ENCODE assay signal across 32 cellular contexts in the genomic region with DNA sequence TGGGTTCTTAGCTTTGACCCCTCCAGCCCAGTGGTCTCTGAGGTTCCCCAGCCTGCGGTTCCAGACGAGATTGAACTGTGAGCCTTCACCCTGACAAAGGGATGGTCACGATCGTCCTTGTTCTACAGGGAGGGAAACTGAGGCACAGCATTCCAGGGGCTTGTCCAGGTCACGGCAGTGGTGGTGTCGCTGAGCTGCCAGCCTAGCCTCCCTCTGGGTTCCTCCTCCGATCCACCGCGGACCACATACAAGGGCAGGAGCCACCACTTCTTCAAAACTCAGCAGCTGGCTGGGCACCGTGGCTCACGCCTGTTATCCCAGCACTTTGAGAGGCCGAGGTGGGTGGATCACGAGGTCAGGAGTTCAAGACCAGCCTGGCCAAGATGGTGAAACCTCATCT. TPM values are rescaled to one million over a fixed set of nuclear protein-coding genes. Genes with fewer than 3 reads are reported as not detected.
A peak's percentile ranks its signal among the peaks of the same experiment; 100 is the strongest.
DNase-seq lines count a peak whose midpoint lies in the region; ATAC-seq, FAIRE-seq and TF ChIP-seq lines count a peak whose summit lies in the region.
"Had no signal": no experiment of that assay in that cellular context is flagged by ENCODE, and none has a peak within 500 bp of the region (broad histone marks: within the 10 kb centered on the region; RNA-seq: fewer than 3 reads in every experiment).

No MANE protein-coding gene starts in this region.

- H2AFZ ChIP-seq in GM23338 = no peak overlapping the region

- H4K20me1 ChIP-seq in GM23338 (replicated peaks; ENCODE audit: insufficient read depth) = no peaks in the 10 kb centered on the region

- H3K4me3 ChIP-seq in coronary artery = no peak overlapping the region
- H3K4me3 ChIP-seq in GM23338 = no peak overlapping the region
- H3K4me3 ChIP-seq: esophagus squamous epithelium, heart left ventricle, lung, mucosa of descending colon, thyroid gland had no signal

- H3K36me3 Mint-ChIP-seq in activated naive CD4-positive, alpha-beta T cell treated with anti-CD3 and anti-CD28 coated beads, Interleukin-2, amount 10 ng/mL, durations not matched to agents 7 days and 5 days = no peaks in the 10 kb centered on the region
- H3K36me3 Mint-ChIP-seq in GM23338 (ENCODE audit: low read depth) = peaks cover 30% of the 10 kb centered on the region; the same call in 2 of the 3 replicates

- no peak overlapping the region for H3K4me2 ChIP-seq in GM23338
- H3K4me2 ChIP-seq: KMS-11 had no signal

- TF ChIP-seq CTCF in coronary artery (IDR thresholded peaks at IDR 0.05) (no peak), omental fat pad (IDR thresholded peaks at IDR 0.05) (no peak), GM23338 (conservative IDR thresholded peaks at IDR 0.05; ENCODE audit: low read depth in 2 of 2) (no peak)

- H3K9me3 Mint-ChIP-seq in activated naive CD4-positive, alpha-beta T cell treated with anti-CD3 and anti-CD28 coated beads, Interleukin-2, amount 10 ng/mL, durations not matched to agents 7 days and 5 days = peaks cover 17% of the 10 kb centered on the region
- H3K9me3 Mint-ChIP-seq in GM23338 = peaks cover 39% of the 10 kb centered on the region
- H3K9me3 Mint-ChIP-seq: natural killer cell had no signal

- no peaks in the 10 kb centered on the region for H3K79me2 ChIP-seq in GM23338 (replicated peaks; ENCODE audit: insufficient read depth)

- H3K4me1 Mint-ChIP-seq in activated naive CD4-positive, alpha-beta T cell treated with anti-CD3 and anti-CD28 coated beads, Interleukin-2, amount 10 ng/mL, durations not matched to agents 7 days and 5 days = no peaks in the 10 kb centered on the region
- H3K4me1 Mint-ChIP-seq in GM23338 = peaks cover 34% of the 10 kb centered on the region
- H3K4me1 Mint-ChIP-seq: natural killer cell, T-helper 17 cell had no signal

- H3K4me3 Mint-ChIP-seq in activated naive CD4-positive, alpha-beta T cell treated with anti-CD3 and anti-CD28 coated beads, Interleukin-2, amount 10 ng/mL, durations not matched to agents 7 days and 5 days = no peak overlapping the region
- no peak overlapping the region for H3K4me3 Mint-ChIP-seq in GM23338
- H3K4me3 Mint-ChIP-seq: activated CD8-positive, alpha-beta T cell treated with anti-CD3 and anti-CD28 coated beads for 36 hours; natural killer cell; stimulated activated naive CD8-positive, alpha-beta T cell treated with anti-CD3 and anti-CD28 coated beads, Interleukin-15, Interleukin-2, amounts not matched to agents 100 ng/mL and 50 ng/mL, for 24 hours; T-helper 17 cell had no signal

- H3K27ac ChIP-seq in coronary artery (no peak overlapping the region), GM23338 (ENCODE audit: low read depth) (no peak overlapping the region)
- H3K27ac ChIP-seq: esophagus squamous epithelium, heart left ventricle, HL-60, KMS-11, thyroid gland had no signal

- FAIRE-seq in urothelium cell line (lab: Jason Lieb, UNC) = peak; percentile 35
- FAIRE-seq: endometrium, GM18507, GM19239, small intestine, TTC549 had no signal

- H3K9me2 ChIP-seq in GM23338 (ENCODE audit: insufficient read depth) = no peaks in the 10 kb centered on the region; the same call in 1 of the 2 replicates

- peak; percentile 8 for DNase-seq in activated naive CD4-positive, alpha-beta T cell treated with anti-CD3 and anti-CD28 coated beads, Interleukin-2, amount 10 ng/mL, durations not matched to agents 7 days and 5 days
- DNase-seq in activated naive CD4-positive, alpha-beta T cell treated with Interleukin-2 at 50 U/mL for 16 hours = no peak
- DNase-seq in coronary artery (ENCODE audit: low spot score) (peak; percentile 40), omental fat pad (ENCODE audit: low spot score) (peak; percentile 7), urothelium cell line (ENCODE audit: low spot score) (no peak), NCI-H2171 (lab: John Stamatoyannopoulos, UW) (no peak), NCI-H2227 treated with DMSO at 0.1 percent for 48 hours (lab: John Stamatoyannopoulos, UW) (no peak), GM23338 (ENCODE audit: low spot score) (no peak)
- DNase-seq: ACHN; activated CD8-positive, alpha-beta T cell treated with anti-CD3 and anti-CD28 coated beads for 36 hours; activated gamma-delta T cell treated with Interleukin-2 at 50 U/mL for 16 hours; EL; esophagus squamous epithelium; foreskin melanocyte; natural killer cell; NCI-H1930; NK-92 treated with Interleukin-12 subunit alpha and Interleukin-12 subunit beta, amount 100 ng/mL, for 24 hours; occipital lobe; retina; small intestine; thyroid gland had no signal

- H3F3A ChIP-seq in GM23338 (replicated peaks; ENCODE audit: low read depth) = no peaks in the 10 kb centered on the region

- H3K27me3 ChIP-seq in GM23338 (ENCODE audit: insufficient read depth) = no peaks in the 10 kb centered on the region
- H3K27me3 ChIP-seq: heart left ventricle, thyroid gland had no signal

- no peak for ATAC-seq in omental fat pad (ENCODE audit: low FRiP score)
- no peak for ATAC-seq in GM23338
- ATAC-seq: activated CD8-positive, alpha-beta T cell treated with anti-CD3 and anti-CD28 coated beads for 36 hours; mucosa of descending colon; natural killer cell; T-helper 17 cell had no signal

- H3K27me3 Mint-ChIP-seq in activated naive CD4-positive, alpha-beta T cell treated with anti-CD3 and anti-CD28 coated beads, Interleukin-2, amount 10 ng/mL, durations not matched to agents 7 days and 5 days = peaks cover 4% of the 10 kb centered on the region
- H3K27me3 Mint-ChIP-seq in GM23338 (ENCODE audit: insufficient read depth, low read depth, poor library complexity) = peaks cover 9% of the 10 kb centered on the region
- H3K27me3 Mint-ChIP-seq: activated CD8-positive, alpha-beta T cell treated with anti-CD3 and anti-CD28 coated beads for 36 hours had no signal

- peaks cover 23% of the 10 kb centered on the region; the same call in 1 of the 2 replicates for H3K4me1 ChIP-seq in GM23338 (ENCODE audit: insufficient read depth)
- H3K4me1 ChIP-seq: esophagus squamous epithelium, heart left ventricle, thyroid gland had no signal

- H3K27ac Mint-ChIP-seq in activated naive CD4-positive, alpha-beta T cell treated with anti-CD3 and anti-CD28 coated beads, Interleukin-2, amount 10 ng/mL, durations not matched to agents 7 days and 5 days = no peak overlapping the region
- no peak overlapping the region for H3K27ac Mint-ChIP-seq in GM23338
- H3K27ac Mint-ChIP-seq: activated CD8-positive, alpha-beta T cell treated with anti-CD3 and anti-CD28 coated beads for 36 hours; natural killer cell; stimulated activated naive CD8-positive, alpha-beta T cell treated with anti-CD3 and anti-CD28 coated beads, Interleukin-15, Interleukin-2, amounts not matched to agents 100 ng/mL and 50 ng/mL, for 24 hours; T-helper 17 cell had no signal

- peaks cover 3% of the 10 kb centered on the region; the same call in 1 of the 2 replicates for H3K36me3 ChIP-seq in GM23338 (ENCODE audit: insufficient read depth)
- H3K36me3 ChIP-seq: esophagus squamous epithelium, thyroid gland had no signal

- CTCF ChIA-PET in activated naive CD4-positive, alpha-beta T cell treated with anti-CD3 and anti-CD28 coated beads, Interleukin-2, amount 10 ng/mL, durations not matched to agents 7 days and 5 days (lab: Charles Lee) = no interaction called here

TF ChIP-seq in GM23338, 12 proteins besides CTCF, POLR2A, EP300 and RAD21:
- TF ChIP-seq, protein P1, sequence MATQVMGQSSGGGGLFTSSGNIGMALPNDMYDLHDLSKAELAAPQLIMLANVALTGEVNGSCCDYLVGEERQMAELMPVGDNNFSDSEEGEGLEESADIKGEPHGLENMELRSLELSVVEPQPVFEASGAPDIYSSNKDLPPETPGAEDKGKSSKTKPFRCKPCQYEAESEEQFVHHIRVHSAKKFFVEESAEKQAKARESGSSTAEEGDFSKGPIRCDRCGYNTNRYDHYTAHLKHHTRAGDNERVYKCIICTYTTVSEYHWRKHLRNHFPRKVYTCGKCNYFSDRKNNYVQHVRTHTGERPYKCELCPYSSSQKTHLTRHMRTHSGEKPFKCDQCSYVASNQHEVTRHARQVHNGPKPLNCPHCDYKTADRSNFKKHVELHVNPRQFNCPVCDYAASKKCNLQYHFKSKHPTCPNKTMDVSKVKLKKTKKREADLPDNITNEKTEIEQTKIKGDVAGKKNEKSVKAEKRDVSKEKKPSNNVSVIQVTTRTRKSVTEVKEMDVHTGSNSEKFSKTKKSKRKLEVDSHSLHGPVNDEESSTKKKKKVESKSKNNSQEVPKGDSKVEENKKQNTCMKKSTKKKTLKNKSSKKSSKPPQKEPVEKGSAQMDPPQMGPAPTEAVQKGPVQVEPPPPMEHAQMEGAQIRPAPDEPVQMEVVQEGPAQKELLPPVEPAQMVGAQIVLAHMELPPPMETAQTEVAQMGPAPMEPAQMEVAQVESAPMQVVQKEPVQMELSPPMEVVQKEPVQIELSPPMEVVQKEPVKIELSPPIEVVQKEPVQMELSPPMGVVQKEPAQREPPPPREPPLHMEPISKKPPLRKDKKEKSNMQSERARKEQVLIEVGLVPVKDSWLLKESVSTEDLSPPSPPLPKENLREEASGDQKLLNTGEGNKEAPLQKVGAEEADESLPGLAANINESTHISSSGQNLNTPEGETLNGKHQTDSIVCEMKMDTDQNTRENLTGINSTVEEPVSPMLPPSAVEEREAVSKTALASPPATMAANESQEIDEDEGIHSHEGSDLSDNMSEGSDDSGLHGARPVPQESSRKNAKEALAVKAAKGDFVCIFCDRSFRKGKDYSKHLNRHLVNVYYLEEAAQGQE (IDR thresholded peaks at IDR 0.05; ENCODE audit: unreplicated experiment) = no peak
- TF ChIP-seq EZH2phosphoT487 (IDR thresholded peaks at IDR 0.05; ENCODE audit: unreplicated experiment) = no peak
- TF ChIP-seq POLR2AphosphoS5 (IDR thresholded peaks at IDR 0.05; ENCODE audit: low read depth) = no peak
- TF ChIP-seq, protein P2, sequence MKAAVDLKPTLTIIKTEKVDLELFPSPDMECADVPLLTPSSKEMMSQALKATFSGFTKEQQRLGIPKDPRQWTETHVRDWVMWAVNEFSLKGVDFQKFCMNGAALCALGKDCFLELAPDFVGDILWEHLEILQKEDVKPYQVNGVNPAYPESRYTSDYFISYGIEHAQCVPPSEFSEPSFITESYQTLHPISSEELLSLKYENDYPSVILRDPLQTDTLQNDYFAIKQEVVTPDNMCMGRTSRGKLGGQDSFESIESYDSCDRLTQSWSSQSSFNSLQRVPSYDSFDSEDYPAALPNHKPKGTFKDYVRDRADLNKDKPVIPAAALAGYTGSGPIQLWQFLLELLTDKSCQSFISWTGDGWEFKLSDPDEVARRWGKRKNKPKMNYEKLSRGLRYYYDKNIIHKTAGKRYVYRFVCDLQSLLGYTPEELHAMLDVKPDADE (IDR thresholded peaks at IDR 0.05) = no peak

RNA-seq across cellular contexts. Expression of a gene that starts 35.8 kb away (rescaled TPM):
- total RNA-seq in omental fat pad = 1 to 10 TPM; 3.8 to 6.0 (median 4.1) TPM
- total RNA-seq in GM23338 (2014; rRNA removed; shearing (Covaris generic)) = 3.5 and 5.0 TPM in 2 replicates
- polyA plus RNA-seq in GM23338 (2016; fragmentation: Nextera tagmentation; extraction: Ambion mirVana) = 0.08 and 0.09 TPM in 2 replicates
- total RNA-seq: T-helper 17 cell had no signal

Comparison
In these comparisons a context has a peak if more than half of its experiments do, and no peak if none do; other contexts are left out.
1. DNase-seq: peak in activated naive CD4-positive, alpha-beta T cell treated with anti-CD3 and anti-CD28 coated beads, Interleukin-2, amount 10 ng/mL, durations not matched to agents 7 days and 5 days (single experiment), coronary artery (single experiment) and omental fat pad (single experiment); none in activated naive CD4-positive, alpha-beta T cell treated with Interleukin-2 at 50 U/mL for 16 hours (single experiment), urothelium cell line (single experiment), NCI-H2171 (single experiment), NCI-H2227 treated with DMSO at 0.1 percent for 48 hours (single experiment) and GM23338 (single experiment).